In the genomic region with DNA sequence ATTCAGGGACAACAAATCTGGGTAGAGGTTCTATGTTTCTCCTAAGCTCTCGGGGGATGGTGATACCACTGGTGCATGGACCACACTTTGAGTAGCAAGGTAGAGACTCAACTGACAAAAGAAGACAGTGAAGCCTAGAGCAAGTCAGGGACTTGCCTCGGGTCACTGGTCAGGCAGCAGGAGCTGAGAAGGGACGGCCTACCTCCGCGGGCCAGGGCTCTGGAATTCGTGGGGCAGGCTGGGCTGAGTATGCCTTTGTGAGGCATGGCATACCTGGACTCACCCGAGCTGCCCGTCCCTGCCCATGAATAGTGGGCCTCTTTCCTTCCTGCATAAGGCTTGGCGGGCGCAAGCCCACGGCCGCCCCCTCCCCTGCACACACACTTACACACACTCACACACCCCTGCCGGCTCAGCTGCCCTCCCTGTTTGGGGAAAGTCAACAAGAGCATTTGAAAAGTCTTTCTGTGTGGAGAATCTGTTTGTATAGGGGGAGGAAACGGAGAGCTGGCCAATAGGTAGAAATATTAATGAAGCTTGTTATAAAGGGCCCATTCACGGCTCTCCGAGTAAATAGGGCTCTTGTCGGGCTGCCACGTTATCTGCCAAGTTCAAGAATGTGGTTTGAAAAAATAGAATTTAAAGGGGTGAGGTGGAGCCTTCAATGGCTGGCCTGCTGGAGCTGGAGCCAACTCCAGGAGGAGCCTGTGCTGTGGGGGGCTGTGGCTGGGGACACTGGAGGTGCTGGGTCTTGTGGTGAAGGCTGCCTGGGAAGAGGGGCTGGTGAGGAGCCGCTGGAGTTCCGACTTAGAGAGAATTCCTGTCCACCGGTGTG, we compare ENCODE assay signal across 1 cellular context.
TF ChIP-seq lines count a peak whose summit lies in the region.

No MANE protein-coding gene starts in this region.

TF ChIP-seq in GM23338, 12 proteins besides CTCF, POLR2A, EP300 and RAD21:
- TF ChIP-seq, protein P1, sequence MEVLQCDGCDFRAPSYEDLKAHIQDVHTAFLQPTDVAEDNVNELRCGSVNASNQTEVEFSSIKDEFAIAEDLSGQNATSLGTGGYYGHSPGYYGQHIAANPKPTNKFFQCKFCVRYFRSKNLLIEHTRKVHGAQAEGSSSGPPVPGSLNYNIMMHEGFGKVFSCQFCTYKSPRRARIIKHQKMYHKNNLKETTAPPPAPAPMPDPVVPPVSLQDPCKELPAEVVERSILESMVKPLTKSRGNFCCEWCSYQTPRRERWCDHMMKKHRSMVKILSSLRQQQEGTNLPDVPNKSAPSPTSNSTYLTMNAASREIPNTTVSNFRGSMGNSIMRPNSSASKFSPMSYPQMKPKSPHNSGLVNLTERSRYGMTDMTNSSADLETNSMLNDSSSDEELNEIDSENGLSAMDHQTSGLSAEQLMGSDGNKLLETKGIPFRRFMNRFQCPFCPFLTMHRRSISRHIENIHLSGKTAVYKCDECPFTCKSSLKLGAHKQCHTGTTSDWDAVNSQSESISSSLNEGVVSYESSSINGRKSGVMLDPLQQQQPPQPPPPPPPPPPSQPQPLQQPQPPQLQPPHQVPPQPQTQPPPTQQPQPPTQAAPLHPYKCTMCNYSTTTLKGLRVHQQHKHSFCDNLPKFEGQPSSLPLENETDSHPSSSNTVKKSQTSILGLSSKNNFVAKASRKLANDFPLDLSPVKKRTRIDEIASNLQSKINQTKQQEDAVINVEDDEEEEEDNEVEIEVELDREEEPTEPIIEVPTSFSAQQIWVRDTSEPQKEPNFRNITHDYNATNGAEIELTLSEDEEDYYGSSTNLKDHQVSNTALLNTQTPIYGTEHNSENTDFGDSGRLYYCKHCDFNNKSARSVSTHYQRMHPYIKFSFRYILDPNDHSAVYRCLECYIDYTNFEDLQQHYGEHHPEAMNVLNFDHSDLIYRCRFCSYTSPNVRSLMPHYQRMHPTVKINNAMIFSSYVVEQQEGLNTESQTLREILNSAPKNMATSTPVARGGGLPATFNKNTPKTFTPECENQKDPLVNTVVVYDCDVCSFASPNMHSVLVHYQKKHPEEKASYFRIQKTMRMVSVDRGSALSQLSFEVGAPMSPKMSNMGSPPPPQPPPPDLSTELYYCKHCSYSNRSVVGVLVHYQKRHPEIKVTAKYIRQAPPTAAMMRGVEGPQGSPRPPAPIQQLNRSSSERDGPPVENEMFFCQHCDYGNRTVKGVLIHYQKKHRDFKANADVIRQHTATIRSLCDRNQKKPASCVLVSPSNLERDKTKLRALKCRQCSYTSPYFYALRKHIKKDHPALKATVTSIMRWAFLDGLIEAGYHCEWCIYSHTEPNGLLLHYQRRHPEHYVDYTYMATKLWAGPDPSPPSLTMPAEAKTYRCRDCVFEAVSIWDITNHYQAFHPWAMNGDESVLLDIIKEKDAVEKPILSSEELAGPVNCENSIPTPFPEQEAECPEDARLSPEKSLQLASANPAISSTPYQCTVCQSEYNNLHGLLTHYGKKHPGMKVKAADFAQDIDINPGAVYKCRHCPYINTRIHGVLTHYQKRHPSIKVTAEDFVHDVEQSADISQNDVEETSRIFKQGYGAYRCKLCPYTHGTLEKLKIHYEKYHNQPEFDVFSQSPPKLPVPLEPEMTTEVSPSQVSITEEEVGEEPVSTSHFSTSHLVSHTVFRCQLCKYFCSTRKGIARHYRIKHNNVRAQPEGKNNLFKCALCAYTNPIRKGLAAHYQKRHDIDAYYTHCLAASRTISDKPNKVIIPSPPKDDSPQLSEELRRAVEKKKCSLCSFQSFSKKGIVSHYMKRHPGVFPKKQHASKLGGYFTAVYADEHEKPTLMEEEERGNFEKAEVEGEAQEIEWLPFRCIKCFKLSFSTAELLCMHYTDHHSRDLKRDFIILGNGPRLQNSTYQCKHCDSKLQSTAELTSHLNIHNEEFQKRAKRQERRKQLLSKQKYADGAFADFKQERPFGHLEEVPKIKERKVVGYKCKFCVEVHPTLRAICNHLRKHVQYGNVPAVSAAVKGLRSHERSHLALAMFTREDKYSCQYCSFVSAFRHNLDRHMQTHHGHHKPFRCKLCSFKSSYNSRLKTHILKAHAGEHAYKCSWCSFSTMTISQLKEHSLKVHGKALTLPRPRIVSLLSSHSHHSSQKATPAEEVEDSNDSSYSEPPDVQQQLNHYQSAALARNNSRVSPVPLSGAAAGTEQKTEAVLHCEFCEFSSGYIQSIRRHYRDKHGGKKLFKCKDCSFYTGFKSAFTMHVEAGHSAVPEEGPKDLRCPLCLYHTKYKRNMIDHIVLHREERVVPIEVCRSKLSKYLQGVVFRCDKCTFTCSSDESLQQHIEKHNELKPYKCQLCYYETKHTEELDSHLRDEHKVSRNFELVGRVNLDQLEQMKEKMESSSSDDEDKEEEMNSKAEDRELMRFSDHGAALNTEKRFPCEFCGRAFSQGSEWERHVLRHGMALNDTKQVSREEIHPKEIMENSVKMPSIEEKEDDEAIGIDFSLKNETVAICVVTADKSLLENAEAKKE (CRISPR knock-in tag; IDR thresholded peaks at IDR 0.05) = no peak
- no peak for TF ChIP-seq NANOG (IDR thresholded peaks at IDR 0.05; ENCODE audit: borderline replicate concordance)
- TF ChIP-seq EZH2phosphoT487 (IDR thresholded peaks at IDR 0.05; ENCODE audit: unreplicated experiment) = no peak
- TF ChIP-seq EZH2 (IDR thresholded peaks at IDR 0.05; ENCODE audit: low read depth, unreplicated experiment) = no peak
- no peak for TF ChIP-seq JUNB (IDR thresholded peaks at IDR 0.05; ENCODE audit: unreplicated experiment)
- no peak for TF ChIP-seq STAT1 (IDR thresholded peaks at IDR 0.05; ENCODE audit: unreplicated experiment)
- TF ChIP-seq REST (IDR thresholded peaks at IDR 0.05; ENCODE audit: unreplicated experiment) = no peak
- TF ChIP-seq POLR2AphosphoS5 (IDR thresholded peaks at IDR 0.05; ENCODE audit: low read depth) = no peak
- TF ChIP-seq ZNF331 (CRISPR knock-in tag; IDR thresholded peaks at IDR 0.05; ENCODE audit: low read depth) = no peak
- no peak for TF ChIP-seq ZNF114 (CRISPR knock-in tag; IDR thresholded peaks at IDR 0.05)
- no peak for TF ChIP-seq CREB1 (CRISPR knock-in tag; IDR thresholded peaks at IDR 0.05; ENCODE audit: low read depth)
- TF ChIP-seq ETS1 (IDR thresholded peaks at IDR 0.05) = no peak
